In the genomic region with DNA sequence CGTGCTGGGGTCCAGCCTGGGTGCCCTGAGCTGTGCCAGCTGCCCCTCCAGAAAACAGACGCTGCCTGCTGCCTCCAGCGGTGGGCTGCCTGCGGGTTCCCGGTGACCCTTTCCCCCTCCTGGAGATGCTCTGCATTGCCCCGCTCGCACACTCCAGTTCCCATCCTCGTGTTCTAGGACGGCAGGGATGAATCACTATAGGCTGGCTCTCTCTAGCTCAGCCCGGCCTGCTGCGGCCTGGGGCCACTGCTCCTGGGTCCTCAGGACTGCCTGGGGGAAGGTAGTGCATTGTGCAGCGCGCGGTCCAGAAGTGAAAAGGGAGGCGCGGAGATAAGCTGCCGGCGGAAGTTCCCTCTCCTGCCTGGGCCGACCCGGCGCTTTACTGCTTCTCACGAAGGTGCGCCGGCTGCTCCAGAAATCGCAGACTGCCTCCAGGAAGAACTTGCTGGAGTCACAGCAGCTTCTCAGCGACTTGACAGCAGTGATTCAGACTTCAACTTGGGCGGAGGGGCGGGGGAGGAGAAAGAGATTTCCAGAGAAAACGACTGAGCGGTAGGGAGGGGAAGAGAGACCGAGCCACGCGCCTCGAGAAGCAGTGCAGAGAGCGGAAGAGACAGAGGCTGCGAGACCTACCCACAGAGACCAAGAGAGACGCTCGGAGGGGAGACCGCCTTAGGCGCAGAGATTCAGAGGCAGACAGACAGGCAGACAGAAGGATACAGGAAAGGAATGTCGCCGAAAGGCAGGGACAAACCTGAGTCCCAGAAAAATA, we compare ENCODE assay signal across 8 cellular contexts. TPM values are rescaled to one million over a fixed set of nuclear protein-coding genes. Genes with fewer than 3 reads are reported as not detected.
A peak's percentile ranks its signal among the peaks of the same experiment; 100 is the strongest.
DNase-seq lines count a peak whose midpoint lies in the region; ATAC-seq, FAIRE-seq and TF ChIP-seq lines count a peak whose summit lies in the region.

No MANE protein-coding gene starts in this region.

- H3K27ac ChIP-seq in HUES48 (ENCODE audit: low read depth, low read length) = no peak overlapping the region
- no peak overlapping the region for H3K27ac ChIP-seq in K562 (ENCODE audit: extremely low read depth, low read depth, low read length)

- no peak for TF ChIP-seq RAD21 in K562 (CRISPR knock-in tag; conservative IDR thresholded peaks at IDR 0.05 in 1 of 2, IDR thresholded peaks at IDR 0.05 in 1 of 2)

- DNase-seq in activated effector memory CD4-positive, alpha-beta T cell treated with anti-CD3 and anti-CD28 coated beads, Interleukin-2, amount 50 U/mL, for 16 hours = peak; percentile 70
- no peak for DNase-seq in activated effector memory CD4-positive, alpha-beta T cell treated with Interleukin-2 at 50 U/mL for 16 hours
- DNase-seq in K562 (ENCODE audit: extremely low read depth in 1 of 4, low spot score in 3 of 4) = peak; percentile 31 to 48 (median 41)
- DNase-seq in kidney glomerular epithelial cell (lab: John Stamatoyannopoulos, UW) = peak; percentile 63
- DNase-seq in stimulated activated CD8-positive, alpha-beta memory T cell treated with anti-CD3 and anti-CD28 coated beads, Interleukin-4, amount 100 ng/mL, for 48 hours = peak; percentile 57
- DNase-seq in NCI-H128 (lab: John Stamatoyannopoulos, UW; ENCODE audit: unreplicated experiment) = no peak
- DNase-seq in OCI-M2 (lab: John Stamatoyannopoulos, UW; ENCODE audit: unreplicated experiment) = no peak

- in situ Hi-C loops in K562 (cut with MboI) = no loop called here

- POLR2A ChIA-PET in K562 (lab: Yijun Ruan, JAX) = interaction anchor here (0.6 kb wide), 1 partner anchor 329 kb away, joined by 3 read pairs; no protein-coding TSS in a partner anchor

- no peaks in the 10 kb centered on the region for H3K79me2 ChIP-seq in K562 (ENCODE audit: control insufficient read depth, insufficient read depth, low read length)

- no TSS peak for BruUV-seq in K562 (replicated peaks; lab: Mats Ljungman, UMichigan)

- peak in 1 of 3 experiments; percentile 26; a peak in 1 of 6 replicates for TF ChIP-seq CTCF in K562 (IDR thresholded peaks at IDR 0.05 in 2 of 3, conservative IDR thresholded peaks at IDR 0.05 in 1 of 3; ENCODE audit: insufficient read depth in 2 of 3, low read depth in 1 of 3, low read length in 3 of 3)

- H3K36me3 ChIP-seq in HUES48 (ENCODE audit: control insufficient read depth, insufficient read depth, low read length) (no peaks in the 10 kb centered on the region), K562 (ENCODE audit: control insufficient read depth, insufficient read depth, low read length) (no peaks in the 10 kb centered on the region)

- ATAC-seq in K562 = peak; percentile 81

- 8% methylated on average over 29 of the region's 42 CpGs for WGBS in K562 (ENCODE audit: insufficient coverage, low coverage, missing lambda C conversion rate)

- intact Hi-C loops in K562 (cut with micrococcal nuclease) = no loop called here

- H3K9ac ChIP-seq in HUES48 (ENCODE audit: low read depth, low read length) (no peak overlapping the region), K562 (ENCODE audit: insufficient read depth in 1 of 2, low read depth in 2 of 2, low read length in 2 of 2) (peak overlapping the region in 1 of 2 experiments; percentile 71; a peak in 2 of 4 replicates)

- CTCF ChIA-PET in K562 (lab: Yijun Ruan, JAX; ENCODE audit: low intra/inter-chr PET ratio) = interaction anchor here (0.6 kb wide), 1 partner anchor 67 kb away, joined by 3 read pairs; no protein-coding TSS in a partner anchor

- H2AFZ ChIP-seq in K562 (ENCODE audit: low read depth, low read length) = peak overlapping the region; percentile 56; the same call in 1 of the 2 replicates

- H3K9me1 ChIP-seq in K562 (ENCODE audit: control insufficient read depth, insufficient read depth, low read length) = no peaks in the 10 kb centered on the region

- H3K4me3 ChIP-seq in HUES48 (ENCODE audit: low read depth, low read length) = peak overlapping the region; percentile 18
- H3K4me3 ChIP-seq in K562 = peak overlapping the region; percentile 6; the same call in 1 of the 2 replicates

- TF ChIP-seq EP300 in K562 (IDR thresholded peaks at IDR 0.05; ENCODE audit: low read length) = no peak

- H3K9me3 ChIP-seq in HUES48 (ENCODE audit: control insufficient read depth, insufficient read depth, low read length) = no peaks in the 10 kb centered on the region
- no peaks in the 10 kb centered on the region for H3K9me3 ChIP-seq in K562 (replicated peaks; ENCODE audit: control insufficient read depth, insufficient read depth, low read depth, low read length)

- H3K27me3 ChIP-seq in HUES48 (ENCODE audit: control insufficient read depth, insufficient read depth, low read length) (peaks cover 99% of the 10 kb centered on the region), K562 (ENCODE audit: control insufficient read depth in 2 of 2, insufficient read depth in 2 of 2, low read length in 2 of 2) (peaks cover 42 to 65% of the 10 kb centered on the region in 2 experiments)

- FAIRE-seq in K562 (lab: Jason Lieb, UNC) = peak; percentile 29

- peak overlapping the region; percentile 46 for H3K4me2 ChIP-seq in K562 (ENCODE audit: insufficient read depth, low read length)

- H3K4me1 ChIP-seq in HUES48 (ENCODE audit: control insufficient read depth, insufficient read depth, low read length) = peaks cover 25% of the 10 kb centered on the region
- H3K4me1 ChIP-seq in K562 (replicated peaks in 1 of 2; ENCODE audit: control insufficient read depth in 2 of 2, insufficient read depth in 2 of 2, low read length in 2 of 2) = peaks cover 4 to 23% of the 10 kb centered on the region in 2 experiments; a peak in 3 of 5 replicates

- peaks cover 17% of the 10 kb centered on the region for H4K20me1 ChIP-seq in K562 (replicated peaks; ENCODE audit: control insufficient read depth, insufficient read depth, low read length)

- TF ChIP-seq POLR2A in K562 (conservative IDR thresholded peaks at IDR 0.05) = no peak

TF ChIP-seq in K562, 482 proteins besides CTCF, POLR2A, EP300 and RAD21 (continues in another document):
- peak; percentile 63 to 71 for TF ChIP-seq NRF1 (conservative IDR thresholded peaks at IDR 0.05 in 1 of 2, IDR thresholded peaks at IDR 0.05 in 1 of 2)

RNA-seq across cellular contexts. Expression of gene MSX1, which starts 6.7 kb away (rescaled TPM):
- 0.56 and 1.8 TPM in 2 replicates for total RNA-seq in K562 (2011; cell fraction: chromatin; rRNA removed; ENCODE audit: low replicate concordance)
- 1.8 and 2.5 TPM in 2 replicates for total RNA-seq in K562 (2011; cell fraction: nucleolus; rRNA removed)
- 1.0 and 1.3 TPM in 2 replicates for total RNA-seq in K562 (2011; cell fraction: nucleoplasm; rRNA removed)
- total RNA-seq in K562 (2014; rRNA removed) (4.9 and 6.5 TPM in 2 replicates), K562 (2014; rRNA removed; fragmentation: Illumina TruSeq; extraction: Trizol) (1.3 and 1.6 TPM in 2 replicates), K562 (2015; rRNA removed; fragmentation: Illumina TruSeq; extraction: Trizol) (1.6 and 2.3 TPM in 2 replicates), K562 (2021) (6.1 and 6.3 TPM in 2 replicates)
- polyA plus RNA-seq in K562 (2011; rRNA removed) (2.7 and 4.0 TPM in 2 replicates), K562 (2014; fragmentation: Illumina TruSeq; extraction: Trizol) (1.3 and 1.9 TPM in 2 replicates), K562 (2014; fragmentation: Nextera tagmentation; extraction: Ambion mirVana) (1 to 10 TPM; 1.4 to 1.8 TPM), K562 (2014; rRNA removed) (6.0 and 8.3 TPM in 2 replicates)
- 2.9 and 12.3 TPM in 2 replicates for polyA plus RNA-seq in K562 (2011; cell fraction: cytosol; rRNA removed)
- 4.8 and 6.3 TPM in 2 replicates for polyA plus RNA-seq in K562 (2011; cell fraction: nucleus; rRNA removed)
- polyA plus RNA-seq in K562 (2012) = 2.0 and 7.0 TPM in 2 replicates
- polyA minus RNA-seq in K562 (2011; rRNA and poly(A)+ RNA removed) = 0.21 and 0.30 TPM in 2 replicates
- 0.73 and 2.4 TPM in 2 replicates for polyA minus RNA-seq in K562 (2011; cell fraction: cytosol; rRNA and poly(A)+ RNA removed)
- 1.8 and 2.2 TPM in 2 replicates for polyA minus RNA-seq in K562 (2011; cell fraction: nucleus; rRNA and poly(A)+ RNA removed)

Comparison
In these comparisons a context has a peak if more than half of its experiments do, and no peak if none do; other contexts are left out.
1. DNase-seq: peak in activated effector memory CD4-positive, alpha-beta T cell treated with anti-CD3 and anti-CD28 coated beads, Interleukin-2, amount 50 U/mL, for 16 hours (single experiment), K562 (4 of 4), kidney glomerular epithelial cell (single experiment) and stimulated activated CD8-positive, alpha-beta memory T cell treated with anti-CD3 and anti-CD28 coated beads, Interleukin-4, amount 100 ng/mL, for 48 hours (single experiment); none in activated effector memory CD4-positive, alpha-beta T cell treated with Interleukin-2 at 50 U/mL for 16 hours (single experiment), NCI-H128 (single experiment) and OCI-M2 (single experiment).